12 cellular contexts compared by ENCODE assay signal in genomic region chr5:39016587-39017275, GRCh38. TPM values are rescaled to one million over a fixed set of nuclear protein-coding genes. Genes with fewer than 3 reads are reported as not detected.
A peak's percentile ranks its signal among the peaks of the same experiment; 100 is the strongest.
DNase-seq lines count a peak whose midpoint lies in the region; ATAC-seq, FAIRE-seq and TF ChIP-seq lines count a peak whose summit lies in the region.
"Had no signal": no experiment of that assay in that cellular context is flagged by ENCODE, and none has a peak within 500 bp of the region (broad histone marks: within the 10 kb centered on the region; RNA-seq: fewer than 3 reads in every experiment).

No MANE protein-coding gene starts in this region.

- H3K9me3 ChIP-seq in CD4-positive, CD25-positive, alpha-beta regulatory T cell (ENCODE audit: control insufficient read depth in 2 of 2, low read length in 2 of 2), result peaks cover 16 to 20% of the 10 kb centered on the region in 2 experiments
- H3K9me3 ChIP-seq in K562 (replicated peaks; ENCODE audit: control insufficient read depth, insufficient read depth, low read depth, low read length) (peaks cover 12% of the 10 kb centered on the region), osteoblast (ENCODE audit: low read depth, low read length) (no peaks in the 10 kb centered on the region)

- no TSS peak for BruUV-seq in K562 (replicated peaks; lab: Mats Ljungman, UMichigan)

- H3K4me2 ChIP-seq in K562 (ENCODE audit: insufficient read depth, low read length) (no peak overlapping the region), osteoblast (ENCODE audit: insufficient read depth, low read length) (no peak overlapping the region)

- no peaks in the 10 kb centered on the region for H3K27me3 ChIP-seq in CD4-positive, CD25-positive, alpha-beta regulatory T cell (ENCODE audit: control insufficient read depth, insufficient read depth, low read length)
- H3K27me3 ChIP-seq in K562 (ENCODE audit: control insufficient read depth in 2 of 2, insufficient read depth in 2 of 2, low read length in 2 of 2) (no peaks in the 10 kb centered on the region), osteoblast (ENCODE audit: insufficient read depth, low read length) (no peaks in the 10 kb centered on the region)

- 52% methylated on average over 1 of the region's 1 CpG for WGBS in K562 (ENCODE audit: insufficient coverage, low coverage, missing lambda C conversion rate)

- POLR2A ChIA-PET in K562 (lab: Yijun Ruan, JAX), result interaction anchor here (0.9 kb wide), 1 partner anchor 11 kb away, joined by 4 read pairs; no protein-coding TSS in a partner anchor

- no peak for ATAC-seq in CD4-positive, CD25-positive, alpha-beta regulatory T cell (ENCODE audit: low read depth in 2 of 2)
- peak; percentile 79 for ATAC-seq in K562
- ATAC-seq in HG02870 (IDR thresholded peaks at IDR 0.05; ENCODE audit: unreplicated experiment), result no peak

- H3K79me2 ChIP-seq in K562 (ENCODE audit: control insufficient read depth, insufficient read depth, low read length) (peaks cover 48% of the 10 kb centered on the region), osteoblast (ENCODE audit: insufficient read depth, low read length) (peaks cover 34% of the 10 kb centered on the region)

- no peak overlapping the region for H3K27ac ChIP-seq in CD4-positive, CD25-positive, alpha-beta regulatory T cell (ENCODE audit: insufficient read depth, low read length, poor library complexity, severe bottlenecking)
- peak overlapping the region; percentile 19; the same call in 1 of the 3 replicates for H3K27ac ChIP-seq in K562 (ENCODE audit: extremely low read depth, low read depth, low read length)
- H3K27ac ChIP-seq in osteoblast (ENCODE audit: low read depth, low read length), result peak overlapping the region; percentile 95

- H4K20me1 ChIP-seq in K562 (replicated peaks; ENCODE audit: control insufficient read depth, insufficient read depth, low read length), result no peaks in the 10 kb centered on the region
- H4K20me1 ChIP-seq in osteoblast (ENCODE audit: insufficient read depth, low read length), result peaks cover 5% of the 10 kb centered on the region

- H2AFZ ChIP-seq in K562 (ENCODE audit: low read depth, low read length), result no peak overlapping the region
- H2AFZ ChIP-seq in osteoblast (ENCODE audit: low read length), result no peak overlapping the region

- no peak for TF ChIP-seq RAD21 in K562 (CRISPR knock-in tag; conservative IDR thresholded peaks at IDR 0.05 in 1 of 2, IDR thresholded peaks at IDR 0.05 in 1 of 2)

- intact Hi-C loops in K562 (cut with micrococcal nuclease) (no loop called here), CD14-positive monocyte (cut with micrococcal nuclease) (no loop called here)

- no peaks in the 10 kb centered on the region for H3K9me1 ChIP-seq in K562 (ENCODE audit: control insufficient read depth, insufficient read depth, low read length)

- no peak overlapping the region for H3K9ac ChIP-seq in K562 (ENCODE audit: insufficient read depth in 1 of 2, low read depth in 2 of 2, low read length in 2 of 2)

- no peaks in the 10 kb centered on the region for H3K27me3 Mint-ChIP-seq in CD4-positive, CD25-positive, alpha-beta regulatory T cell
- H3K27me3 Mint-ChIP-seq in CD14-positive monocyte (ENCODE audit: low read depth in 3 of 3), result no peaks in the 10 kb centered on the region

- H3K4me3 Mint-ChIP-seq in CD4-positive, CD25-positive, alpha-beta regulatory T cell, result peak overlapping the region in 1 of 4 donors; percentile 29
- no peak overlapping the region for H3K4me3 Mint-ChIP-seq in CD14-positive monocyte

- H3K36me3 Mint-ChIP-seq in CD4-positive, CD25-positive, alpha-beta regulatory T cell, result peaks cover 52% of the 10 kb centered on the region
- H3K36me3 Mint-ChIP-seq in CD14-positive monocyte, result peaks cover 27 to 38% of the 10 kb centered on the region in 2 donors

- H3K36me3 ChIP-seq in CD4-positive, CD25-positive, alpha-beta regulatory T cell (ENCODE audit: control insufficient read depth, insufficient read depth, low read length), result peaks cover 56% of the 10 kb centered on the region
- H3K36me3 ChIP-seq in K562 (ENCODE audit: control insufficient read depth, insufficient read depth, low read length), result peaks cover 57% of the 10 kb centered on the region
- no peaks in the 10 kb centered on the region for H3K36me3 ChIP-seq in osteoblast (ENCODE audit: insufficient read depth, low read length)

- in situ Hi-C loops in K562 (cut with MboI), result no loop called here

- peak overlapping the region in 2 of 3 donors; percentile 3 to 21 for H3K27ac Mint-ChIP-seq in CD4-positive, CD25-positive, alpha-beta regulatory T cell
- peak overlapping the region in 2 of 7 donors; percentile 4 to 46 for H3K27ac Mint-ChIP-seq in CD14-positive monocyte

- TF ChIP-seq EP300 in K562 (IDR thresholded peaks at IDR 0.05; ENCODE audit: low read length), result peak; percentile 45; the same call in 1 of the 2 replicates

- H3K4me1 Mint-ChIP-seq in CD4-positive, CD25-positive, alpha-beta regulatory T cell, result peaks cover 40 to 53% (median 49%) of the 10 kb centered on the region in 4 donors
- peaks cover 37% of the 10 kb centered on the region for H3K4me1 Mint-ChIP-seq in CD14-positive monocyte

- DNase-seq in CD4-positive, CD25-positive, alpha-beta regulatory T cell, result peak in 1 of 3 donors; percentile 45
- DNase-seq in HCEC 1CT, result peak; percentile 56
- DNase-seq in K562 (ENCODE audit: extremely low read depth in 1 of 4, low spot score in 3 of 4), result peak in 2 of 4 experiments; percentile 38 to 68
- no peak for DNase-seq in osteoblast (ENCODE audit: insufficient read length, low spot score, missing footprints)
- DNase-seq in CD14-positive monocyte (ENCODE audit: low spot score), result no peak
- DNase-seq in glomerular visceral epithelial cell (ENCODE audit: extremely low spot score), result no peak
- DNase-seq in stimulated activated CD4-positive, alpha-beta T cell treated with anti-CD3 and anti-CD28 coated beads, Interleukin-4, amount 100 ng/mL, for 1 hour, result no peak
- DNase-seq: effector memory CD4-positive, alpha-beta T cell; midbrain; NCI-H2171; RPMI8226 had no signal

- CTCF ChIA-PET in K562 (lab: Yijun Ruan, JAX; ENCODE audit: low intra/inter-chr PET ratio), result no interaction called here

- no peak overlapping the region for H3K4me3 ChIP-seq in CD4-positive, CD25-positive, alpha-beta regulatory T cell (ENCODE audit: low read depth, low read length)
- H3K4me3 ChIP-seq in K562 (no peak overlapping the region), osteoblast (ENCODE audit: insufficient read depth, low read length) (no peak overlapping the region)

- TF ChIP-seq CTCF in K562 (IDR thresholded peaks at IDR 0.05 in 2 of 3, conservative IDR thresholded peaks at IDR 0.05 in 1 of 3; ENCODE audit: insufficient read depth in 2 of 3, low read depth in 1 of 3, low read length in 3 of 3) (no peak), osteoblast (IDR thresholded peaks at IDR 0.05; ENCODE audit: extremely low read depth, low read depth, low read length) (no peak), CD14-positive monocyte (IDR thresholded peaks at IDR 0.05) (no peak)

- peaks cover 0 to 12% (median 3%) of the 10 kb centered on the region in 7 donors for H3K9me3 Mint-ChIP-seq in CD4-positive, CD25-positive, alpha-beta regulatory T cell
- H3K9me3 Mint-ChIP-seq in CD14-positive monocyte, result peaks cover 6 to 13% (median 8%) of the 10 kb centered on the region in 7 donors

- FAIRE-seq in K562 (lab: Jason Lieb, UNC), result no peak

- TF ChIP-seq POLR2A in K562 (conservative IDR thresholded peaks at IDR 0.05), result no peak

- peaks cover 8% of the 10 kb centered on the region for H3K4me1 ChIP-seq in CD4-positive, CD25-positive, alpha-beta regulatory T cell (ENCODE audit: control insufficient read depth, insufficient read depth, low read length, poor library complexity, severe bottlenecking)
- H3K4me1 ChIP-seq in K562 (replicated peaks in 1 of 2; ENCODE audit: control insufficient read depth in 2 of 2, insufficient read depth in 2 of 2, low read length in 2 of 2) (peaks cover 0 to 13% of the 10 kb centered on the region in 2 experiments; a peak in 4 of 5 replicates), osteoblast (ENCODE audit: insufficient read depth, low read length) (peaks cover 32% of the 10 kb centered on the region)

TF ChIP-seq in K562, 482 proteins besides CTCF, POLR2A, EP300 and RAD21 (continues in another document):
- TF ChIP-seq ARID2 (IDR thresholded peaks at IDR 0.05), result no peak
- TF ChIP-seq ARID1B (IDR thresholded peaks at IDR 0.05), result peak; percentile 54; the same call in 1 of the 2 replicates
- TF ChIP-seq GABPA (tag; conservative IDR thresholded peaks at IDR 0.05; ENCODE audit: low read depth), result no peak
- TF ChIP-seq ZNF644 (tag; IDR thresholded peaks at IDR 0.05; ENCODE audit: low read depth), result no peak
- no peak for TF ChIP-seq ELK3 (CRISPR knock-in tag; IDR thresholded peaks at IDR 0.05)
- peak; percentile 98 for TF ChIP-seq CEBPB (tag; IDR thresholded peaks at IDR 0.05)

RNA-seq across cellular contexts. Expression of gene RICTOR, which starts 57.5 kb away (rescaled TPM):
- 84.0 TPM for total RNA-seq in CD4-positive, CD25-positive, alpha-beta regulatory T cell
- polyA plus RNA-seq in CD4-positive, CD25-positive, alpha-beta regulatory T cell, result 10 to 100 TPM; 11.3 to 16.2 (median 14.5) TPM
- total RNA-seq in K562 (2011; cell fraction: chromatin; rRNA removed; ENCODE audit: low replicate concordance), result 131 and 332 TPM in 2 replicates
- 38.0 and 56.7 TPM in 2 replicates for total RNA-seq in K562 (2011; cell fraction: nucleolus; rRNA removed)
- total RNA-seq in K562 (2011; cell fraction: nucleoplasm; rRNA removed), result 86.9 and 126 TPM in 2 replicates
- total RNA-seq in K562 (2014; rRNA removed) (18.1 and 22.6 TPM in 2 replicates), K562 (2014; rRNA removed; fragmentation: Illumina TruSeq; extraction: Trizol) (37.6 and 47.4 TPM in 2 replicates), K562 (2015; rRNA removed; fragmentation: Illumina TruSeq; extraction: Trizol) (32.3 and 35.2 TPM in 2 replicates), K562 (2021) (41.0 and 43.2 TPM in 2 replicates), osteoblast (46.7 and 50.7 TPM in 2 replicates)
- polyA plus RNA-seq in K562 (2011; rRNA removed) (31.7 and 46.6 TPM in 2 replicates), K562 (2014; fragmentation: Illumina TruSeq; extraction: Trizol) (18.8 and 19.7 TPM in 2 replicates), K562 (2014; fragmentation: Nextera tagmentation; extraction: Ambion mirVana) (10 to 100 TPM; 13.9 to 15.9 TPM), K562 (2014; rRNA removed) (14.2 and 17.0 TPM in 2 replicates), CD14-positive monocyte (1 to 10 TPM; 3.5 to 7.0 TPM)
- polyA plus RNA-seq in K562 (2011; cell fraction: cytosol; rRNA removed), result 9.1 and 16.2 TPM in 2 replicates
- 58.1 and 62.5 TPM in 2 replicates for polyA plus RNA-seq in K562 (2011; cell fraction: nucleus; rRNA removed)
- polyA plus RNA-seq in K562 (2012), result 11.7 and 13.1 TPM in 2 replicates
- polyA minus RNA-seq in K562 (2011; rRNA and poly(A)+ RNA removed), result 205 and 242 TPM in 2 replicates
- 41.3 and 55.6 TPM in 2 replicates for polyA minus RNA-seq in K562 (2011; cell fraction: cytosol; rRNA and poly(A)+ RNA removed)
- 123 and 176 TPM in 2 replicates for polyA minus RNA-seq in K562 (2011; cell fraction: nucleus; rRNA and poly(A)+ RNA removed)
